In the genomic region with DNA sequence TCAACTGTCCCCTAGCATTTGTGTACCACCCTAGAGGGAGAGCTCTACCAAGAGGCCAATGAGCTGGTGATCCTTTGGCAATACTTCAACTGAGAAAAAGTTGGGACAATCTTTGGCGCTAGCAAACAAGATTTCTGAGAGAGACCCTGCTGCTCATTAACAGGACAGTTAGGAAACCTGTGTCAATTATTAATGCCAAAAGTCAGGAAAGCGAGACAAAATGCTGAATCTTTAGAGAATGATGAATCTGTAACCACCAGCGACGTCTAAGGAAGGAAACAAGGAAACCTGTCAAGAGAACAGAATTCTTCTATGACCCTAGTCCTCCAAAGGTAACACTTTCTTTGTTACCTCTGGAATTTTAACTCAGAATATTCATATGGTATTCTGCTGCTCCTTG, we compare ENCODE assay signal across 2 cellular contexts.
TF ChIP-seq lines count a peak whose summit lies in the region.

No MANE protein-coding gene starts in this region.

TF ChIP-seq in GM23338, 12 proteins besides CTCF, POLR2A, EP300 and RAD21 (continued from another document):
- TF ChIP-seq, protein P1, sequence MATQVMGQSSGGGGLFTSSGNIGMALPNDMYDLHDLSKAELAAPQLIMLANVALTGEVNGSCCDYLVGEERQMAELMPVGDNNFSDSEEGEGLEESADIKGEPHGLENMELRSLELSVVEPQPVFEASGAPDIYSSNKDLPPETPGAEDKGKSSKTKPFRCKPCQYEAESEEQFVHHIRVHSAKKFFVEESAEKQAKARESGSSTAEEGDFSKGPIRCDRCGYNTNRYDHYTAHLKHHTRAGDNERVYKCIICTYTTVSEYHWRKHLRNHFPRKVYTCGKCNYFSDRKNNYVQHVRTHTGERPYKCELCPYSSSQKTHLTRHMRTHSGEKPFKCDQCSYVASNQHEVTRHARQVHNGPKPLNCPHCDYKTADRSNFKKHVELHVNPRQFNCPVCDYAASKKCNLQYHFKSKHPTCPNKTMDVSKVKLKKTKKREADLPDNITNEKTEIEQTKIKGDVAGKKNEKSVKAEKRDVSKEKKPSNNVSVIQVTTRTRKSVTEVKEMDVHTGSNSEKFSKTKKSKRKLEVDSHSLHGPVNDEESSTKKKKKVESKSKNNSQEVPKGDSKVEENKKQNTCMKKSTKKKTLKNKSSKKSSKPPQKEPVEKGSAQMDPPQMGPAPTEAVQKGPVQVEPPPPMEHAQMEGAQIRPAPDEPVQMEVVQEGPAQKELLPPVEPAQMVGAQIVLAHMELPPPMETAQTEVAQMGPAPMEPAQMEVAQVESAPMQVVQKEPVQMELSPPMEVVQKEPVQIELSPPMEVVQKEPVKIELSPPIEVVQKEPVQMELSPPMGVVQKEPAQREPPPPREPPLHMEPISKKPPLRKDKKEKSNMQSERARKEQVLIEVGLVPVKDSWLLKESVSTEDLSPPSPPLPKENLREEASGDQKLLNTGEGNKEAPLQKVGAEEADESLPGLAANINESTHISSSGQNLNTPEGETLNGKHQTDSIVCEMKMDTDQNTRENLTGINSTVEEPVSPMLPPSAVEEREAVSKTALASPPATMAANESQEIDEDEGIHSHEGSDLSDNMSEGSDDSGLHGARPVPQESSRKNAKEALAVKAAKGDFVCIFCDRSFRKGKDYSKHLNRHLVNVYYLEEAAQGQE (IDR thresholded peaks at IDR 0.05; ENCODE audit: unreplicated experiment), result no peak
- TF ChIP-seq, protein P2, sequence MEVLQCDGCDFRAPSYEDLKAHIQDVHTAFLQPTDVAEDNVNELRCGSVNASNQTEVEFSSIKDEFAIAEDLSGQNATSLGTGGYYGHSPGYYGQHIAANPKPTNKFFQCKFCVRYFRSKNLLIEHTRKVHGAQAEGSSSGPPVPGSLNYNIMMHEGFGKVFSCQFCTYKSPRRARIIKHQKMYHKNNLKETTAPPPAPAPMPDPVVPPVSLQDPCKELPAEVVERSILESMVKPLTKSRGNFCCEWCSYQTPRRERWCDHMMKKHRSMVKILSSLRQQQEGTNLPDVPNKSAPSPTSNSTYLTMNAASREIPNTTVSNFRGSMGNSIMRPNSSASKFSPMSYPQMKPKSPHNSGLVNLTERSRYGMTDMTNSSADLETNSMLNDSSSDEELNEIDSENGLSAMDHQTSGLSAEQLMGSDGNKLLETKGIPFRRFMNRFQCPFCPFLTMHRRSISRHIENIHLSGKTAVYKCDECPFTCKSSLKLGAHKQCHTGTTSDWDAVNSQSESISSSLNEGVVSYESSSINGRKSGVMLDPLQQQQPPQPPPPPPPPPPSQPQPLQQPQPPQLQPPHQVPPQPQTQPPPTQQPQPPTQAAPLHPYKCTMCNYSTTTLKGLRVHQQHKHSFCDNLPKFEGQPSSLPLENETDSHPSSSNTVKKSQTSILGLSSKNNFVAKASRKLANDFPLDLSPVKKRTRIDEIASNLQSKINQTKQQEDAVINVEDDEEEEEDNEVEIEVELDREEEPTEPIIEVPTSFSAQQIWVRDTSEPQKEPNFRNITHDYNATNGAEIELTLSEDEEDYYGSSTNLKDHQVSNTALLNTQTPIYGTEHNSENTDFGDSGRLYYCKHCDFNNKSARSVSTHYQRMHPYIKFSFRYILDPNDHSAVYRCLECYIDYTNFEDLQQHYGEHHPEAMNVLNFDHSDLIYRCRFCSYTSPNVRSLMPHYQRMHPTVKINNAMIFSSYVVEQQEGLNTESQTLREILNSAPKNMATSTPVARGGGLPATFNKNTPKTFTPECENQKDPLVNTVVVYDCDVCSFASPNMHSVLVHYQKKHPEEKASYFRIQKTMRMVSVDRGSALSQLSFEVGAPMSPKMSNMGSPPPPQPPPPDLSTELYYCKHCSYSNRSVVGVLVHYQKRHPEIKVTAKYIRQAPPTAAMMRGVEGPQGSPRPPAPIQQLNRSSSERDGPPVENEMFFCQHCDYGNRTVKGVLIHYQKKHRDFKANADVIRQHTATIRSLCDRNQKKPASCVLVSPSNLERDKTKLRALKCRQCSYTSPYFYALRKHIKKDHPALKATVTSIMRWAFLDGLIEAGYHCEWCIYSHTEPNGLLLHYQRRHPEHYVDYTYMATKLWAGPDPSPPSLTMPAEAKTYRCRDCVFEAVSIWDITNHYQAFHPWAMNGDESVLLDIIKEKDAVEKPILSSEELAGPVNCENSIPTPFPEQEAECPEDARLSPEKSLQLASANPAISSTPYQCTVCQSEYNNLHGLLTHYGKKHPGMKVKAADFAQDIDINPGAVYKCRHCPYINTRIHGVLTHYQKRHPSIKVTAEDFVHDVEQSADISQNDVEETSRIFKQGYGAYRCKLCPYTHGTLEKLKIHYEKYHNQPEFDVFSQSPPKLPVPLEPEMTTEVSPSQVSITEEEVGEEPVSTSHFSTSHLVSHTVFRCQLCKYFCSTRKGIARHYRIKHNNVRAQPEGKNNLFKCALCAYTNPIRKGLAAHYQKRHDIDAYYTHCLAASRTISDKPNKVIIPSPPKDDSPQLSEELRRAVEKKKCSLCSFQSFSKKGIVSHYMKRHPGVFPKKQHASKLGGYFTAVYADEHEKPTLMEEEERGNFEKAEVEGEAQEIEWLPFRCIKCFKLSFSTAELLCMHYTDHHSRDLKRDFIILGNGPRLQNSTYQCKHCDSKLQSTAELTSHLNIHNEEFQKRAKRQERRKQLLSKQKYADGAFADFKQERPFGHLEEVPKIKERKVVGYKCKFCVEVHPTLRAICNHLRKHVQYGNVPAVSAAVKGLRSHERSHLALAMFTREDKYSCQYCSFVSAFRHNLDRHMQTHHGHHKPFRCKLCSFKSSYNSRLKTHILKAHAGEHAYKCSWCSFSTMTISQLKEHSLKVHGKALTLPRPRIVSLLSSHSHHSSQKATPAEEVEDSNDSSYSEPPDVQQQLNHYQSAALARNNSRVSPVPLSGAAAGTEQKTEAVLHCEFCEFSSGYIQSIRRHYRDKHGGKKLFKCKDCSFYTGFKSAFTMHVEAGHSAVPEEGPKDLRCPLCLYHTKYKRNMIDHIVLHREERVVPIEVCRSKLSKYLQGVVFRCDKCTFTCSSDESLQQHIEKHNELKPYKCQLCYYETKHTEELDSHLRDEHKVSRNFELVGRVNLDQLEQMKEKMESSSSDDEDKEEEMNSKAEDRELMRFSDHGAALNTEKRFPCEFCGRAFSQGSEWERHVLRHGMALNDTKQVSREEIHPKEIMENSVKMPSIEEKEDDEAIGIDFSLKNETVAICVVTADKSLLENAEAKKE (CRISPR knock-in tag; IDR thresholded peaks at IDR 0.05), result no peak
- no peak for TF ChIP-seq CREB1 (CRISPR knock-in tag; IDR thresholded peaks at IDR 0.05; ENCODE audit: low read depth)
TF ChIP-seq in GM23338: peak in this region for 0.

TF ChIP-seq in WTC11, 78 proteins besides CTCF, POLR2A, EP300 and RAD21 (continued from another document):
- TF ChIP-seq, protein P3, sequence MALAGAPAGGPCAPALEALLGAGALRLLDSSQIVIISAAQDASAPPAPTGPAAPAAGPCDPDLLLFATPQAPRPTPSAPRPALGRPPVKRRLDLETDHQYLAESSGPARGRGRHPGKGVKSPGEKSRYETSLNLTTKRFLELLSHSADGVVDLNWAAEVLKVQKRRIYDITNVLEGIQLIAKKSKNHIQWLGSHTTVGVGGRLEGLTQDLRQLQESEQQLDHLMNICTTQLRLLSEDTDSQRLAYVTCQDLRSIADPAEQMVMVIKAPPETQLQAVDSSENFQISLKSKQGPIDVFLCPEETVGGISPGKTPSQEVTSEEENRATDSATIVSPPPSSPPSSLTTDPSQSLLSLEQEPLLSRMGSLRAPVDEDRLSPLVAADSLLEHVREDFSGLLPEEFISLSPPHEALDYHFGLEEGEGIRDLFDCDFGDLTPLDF (CRISPR knock-in tag; IDR thresholded peaks at IDR 0.05), result no peak
- TF ChIP-seq, protein P4, sequence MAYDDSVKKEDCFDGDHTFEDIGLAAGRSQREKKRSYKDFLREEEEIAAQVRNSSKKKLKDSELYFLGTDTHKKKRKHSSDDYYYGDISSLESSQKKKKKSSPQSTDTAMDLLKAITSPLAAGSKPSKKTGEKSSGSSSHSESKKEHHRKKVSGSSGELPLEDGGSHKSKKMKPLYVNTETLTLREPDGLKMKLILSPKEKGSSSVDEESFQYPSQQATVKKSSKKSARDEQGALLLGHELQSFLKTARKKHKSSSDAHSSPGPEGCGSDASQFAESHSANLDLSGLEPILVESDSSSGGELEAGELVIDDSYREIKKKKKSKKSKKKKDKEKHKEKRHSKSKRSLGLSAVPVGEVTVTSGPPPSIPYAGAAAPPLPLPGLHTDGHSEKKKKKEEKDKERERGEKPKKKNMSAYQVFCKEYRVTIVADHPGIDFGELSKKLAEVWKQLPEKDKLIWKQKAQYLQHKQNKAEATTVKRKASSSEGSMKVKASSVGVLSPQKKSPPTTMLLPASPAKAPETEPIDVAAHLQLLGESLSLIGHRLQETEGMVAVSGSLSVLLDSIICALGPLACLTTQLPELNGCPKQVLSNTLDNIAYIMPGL (CRISPR knock-in tag; IDR thresholded peaks at IDR 0.05), result no peak
- TF ChIP-seq JUN (CRISPR knock-in tag; IDR thresholded peaks at IDR 0.05) (no peak), ZNF416 (CRISPR knock-in tag; IDR thresholded peaks at IDR 0.05) (no peak), TEAD1 (CRISPR knock-in tag; IDR thresholded peaks at IDR 0.05) (no peak), RORB (CRISPR knock-in tag; IDR thresholded peaks at IDR 0.05) (no peak), ESRRA (CRISPR knock-in tag; IDR thresholded peaks at IDR 0.05; ENCODE audit: borderline replicate concordance) (no peak), CREB1 (CRISPR knock-in tag; IDR thresholded peaks at IDR 0.05) (no peak), FOXK1 (CRISPR knock-in tag; IDR thresholded peaks at IDR 0.05) (no peak)
- TF ChIP-seq, protein P5, sequence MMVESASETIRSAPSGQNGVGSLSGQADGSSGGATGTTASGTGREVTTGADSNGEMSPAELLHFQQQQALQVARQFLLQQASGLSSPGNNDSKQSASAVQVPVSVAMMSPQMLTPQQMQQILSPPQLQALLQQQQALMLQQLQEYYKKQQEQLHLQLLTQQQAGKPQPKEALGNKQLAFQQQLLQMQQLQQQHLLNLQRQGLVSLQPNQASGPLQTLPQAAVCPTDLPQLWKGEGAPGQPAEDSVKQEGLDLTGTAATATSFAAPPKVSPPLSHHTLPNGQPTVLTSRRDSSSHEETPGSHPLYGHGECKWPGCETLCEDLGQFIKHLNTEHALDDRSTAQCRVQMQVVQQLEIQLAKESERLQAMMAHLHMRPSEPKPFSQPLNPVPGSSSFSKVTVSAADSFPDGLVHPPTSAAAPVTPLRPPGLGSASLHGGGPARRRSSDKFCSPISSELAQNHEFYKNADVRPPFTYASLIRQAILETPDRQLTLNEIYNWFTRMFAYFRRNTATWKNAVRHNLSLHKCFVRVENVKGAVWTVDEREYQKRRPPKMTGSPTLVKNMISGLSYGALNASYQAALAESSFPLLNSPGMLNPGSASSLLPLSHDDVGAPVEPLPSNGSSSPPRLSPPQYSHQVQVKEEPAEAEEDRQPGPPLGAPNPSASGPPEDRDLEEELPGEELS (CRISPR knock-in tag; IDR thresholded peaks at IDR 0.05), result no peak
- TF ChIP-seq, protein P6, sequence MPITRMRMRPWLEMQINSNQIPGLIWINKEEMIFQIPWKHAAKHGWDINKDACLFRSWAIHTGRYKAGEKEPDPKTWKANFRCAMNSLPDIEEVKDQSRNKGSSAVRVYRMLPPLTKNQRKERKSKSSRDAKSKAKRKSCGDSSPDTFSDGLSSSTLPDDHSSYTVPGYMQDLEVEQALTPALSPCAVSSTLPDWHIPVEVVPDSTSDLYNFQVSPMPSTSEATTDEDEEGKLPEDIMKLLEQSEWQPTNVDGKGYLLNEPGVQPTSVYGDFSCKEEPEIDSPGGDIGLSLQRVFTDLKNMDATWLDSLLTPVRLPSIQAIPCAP (CRISPR knock-in tag; IDR thresholded peaks at IDR 0.05), result no peak
- TF ChIP-seq, protein P7, sequence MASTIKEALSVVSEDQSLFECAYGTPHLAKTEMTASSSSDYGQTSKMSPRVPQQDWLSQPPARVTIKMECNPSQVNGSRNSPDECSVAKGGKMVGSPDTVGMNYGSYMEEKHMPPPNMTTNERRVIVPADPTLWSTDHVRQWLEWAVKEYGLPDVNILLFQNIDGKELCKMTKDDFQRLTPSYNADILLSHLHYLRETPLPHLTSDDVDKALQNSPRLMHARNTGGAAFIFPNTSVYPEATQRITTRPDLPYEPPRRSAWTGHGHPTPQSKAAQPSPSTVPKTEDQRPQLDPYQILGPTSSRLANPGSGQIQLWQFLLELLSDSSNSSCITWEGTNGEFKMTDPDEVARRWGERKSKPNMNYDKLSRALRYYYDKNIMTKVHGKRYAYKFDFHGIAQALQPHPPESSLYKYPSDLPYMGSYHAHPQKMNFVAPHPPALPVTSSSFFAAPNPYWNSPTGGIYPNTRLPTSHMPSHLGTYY (CRISPR knock-in tag; IDR thresholded peaks at IDR 0.05), result no peak
- TF ChIP-seq, protein P8, sequence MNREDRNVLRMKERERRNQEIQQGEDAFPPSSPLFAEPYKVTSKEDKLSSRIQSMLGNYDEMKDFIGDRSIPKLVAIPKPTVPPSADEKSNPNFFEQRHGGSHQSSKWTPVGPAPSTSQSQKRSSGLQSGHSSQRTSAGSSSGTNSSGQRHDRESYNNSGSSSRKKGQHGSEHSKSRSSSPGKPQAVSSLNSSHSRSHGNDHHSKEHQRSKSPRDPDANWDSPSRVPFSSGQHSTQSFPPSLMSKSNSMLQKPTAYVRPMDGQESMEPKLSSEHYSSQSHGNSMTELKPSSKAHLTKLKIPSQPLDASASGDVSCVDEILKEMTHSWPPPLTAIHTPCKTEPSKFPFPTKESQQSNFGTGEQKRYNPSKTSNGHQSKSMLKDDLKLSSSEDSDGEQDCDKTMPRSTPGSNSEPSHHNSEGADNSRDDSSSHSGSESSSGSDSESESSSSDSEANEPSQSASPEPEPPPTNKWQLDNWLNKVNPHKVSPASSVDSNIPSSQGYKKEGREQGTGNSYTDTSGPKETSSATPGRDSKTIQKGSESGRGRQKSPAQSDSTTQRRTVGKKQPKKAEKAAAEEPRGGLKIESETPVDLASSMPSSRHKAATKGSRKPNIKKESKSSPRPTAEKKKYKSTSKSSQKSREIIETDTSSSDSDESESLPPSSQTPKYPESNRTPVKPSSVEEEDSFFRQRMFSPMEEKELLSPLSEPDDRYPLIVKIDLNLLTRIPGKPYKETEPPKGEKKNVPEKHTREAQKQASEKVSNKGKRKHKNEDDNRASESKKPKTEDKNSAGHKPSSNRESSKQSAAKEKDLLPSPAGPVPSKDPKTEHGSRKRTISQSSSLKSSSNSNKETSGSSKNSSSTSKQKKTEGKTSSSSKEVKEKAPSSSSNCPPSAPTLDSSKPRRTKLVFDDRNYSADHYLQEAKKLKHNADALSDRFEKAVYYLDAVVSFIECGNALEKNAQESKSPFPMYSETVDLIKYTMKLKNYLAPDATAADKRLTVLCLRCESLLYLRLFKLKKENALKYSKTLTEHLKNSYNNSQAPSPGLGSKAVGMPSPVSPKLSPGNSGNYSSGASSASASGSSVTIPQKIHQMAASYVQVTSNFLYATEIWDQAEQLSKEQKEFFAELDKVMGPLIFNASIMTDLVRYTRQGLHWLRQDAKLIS (CRISPR knock-in tag; IDR thresholded peaks at IDR 0.05; ENCODE audit: borderline replicate concordance), result no peak
- TF ChIP-seq, protein P9, sequence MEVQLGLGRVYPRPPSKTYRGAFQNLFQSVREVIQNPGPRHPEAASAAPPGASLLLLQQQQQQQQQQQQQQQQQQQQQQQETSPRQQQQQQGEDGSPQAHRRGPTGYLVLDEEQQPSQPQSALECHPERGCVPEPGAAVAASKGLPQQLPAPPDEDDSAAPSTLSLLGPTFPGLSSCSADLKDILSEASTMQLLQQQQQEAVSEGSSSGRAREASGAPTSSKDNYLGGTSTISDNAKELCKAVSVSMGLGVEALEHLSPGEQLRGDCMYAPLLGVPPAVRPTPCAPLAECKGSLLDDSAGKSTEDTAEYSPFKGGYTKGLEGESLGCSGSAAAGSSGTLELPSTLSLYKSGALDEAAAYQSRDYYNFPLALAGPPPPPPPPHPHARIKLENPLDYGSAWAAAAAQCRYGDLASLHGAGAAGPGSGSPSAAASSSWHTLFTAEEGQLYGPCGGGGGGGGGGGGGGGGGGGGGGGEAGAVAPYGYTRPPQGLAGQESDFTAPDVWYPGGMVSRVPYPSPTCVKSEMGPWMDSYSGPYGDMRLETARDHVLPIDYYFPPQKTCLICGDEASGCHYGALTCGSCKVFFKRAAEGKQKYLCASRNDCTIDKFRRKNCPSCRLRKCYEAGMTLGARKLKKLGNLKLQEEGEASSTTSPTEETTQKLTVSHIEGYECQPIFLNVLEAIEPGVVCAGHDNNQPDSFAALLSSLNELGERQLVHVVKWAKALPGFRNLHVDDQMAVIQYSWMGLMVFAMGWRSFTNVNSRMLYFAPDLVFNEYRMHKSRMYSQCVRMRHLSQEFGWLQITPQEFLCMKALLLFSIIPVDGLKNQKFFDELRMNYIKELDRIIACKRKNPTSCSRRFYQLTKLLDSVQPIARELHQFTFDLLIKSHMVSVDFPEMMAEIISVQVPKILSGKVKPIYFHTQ (CRISPR knock-in tag; IDR thresholded peaks at IDR 0.05), result no peak
